1 cellular context compared by ENCODE assay signal in genomic region chr6:33840064-33840926, GRCh38.
TF ChIP-seq lines count a peak whose summit lies in the region.

No MANE protein-coding gene starts in this region.

TF ChIP-seq in HepG2, 621 proteins besides CTCF, POLR2A, EP300 and RAD21 (continued from another document and continues in another):
- TF ChIP-seq, protein P1, sequence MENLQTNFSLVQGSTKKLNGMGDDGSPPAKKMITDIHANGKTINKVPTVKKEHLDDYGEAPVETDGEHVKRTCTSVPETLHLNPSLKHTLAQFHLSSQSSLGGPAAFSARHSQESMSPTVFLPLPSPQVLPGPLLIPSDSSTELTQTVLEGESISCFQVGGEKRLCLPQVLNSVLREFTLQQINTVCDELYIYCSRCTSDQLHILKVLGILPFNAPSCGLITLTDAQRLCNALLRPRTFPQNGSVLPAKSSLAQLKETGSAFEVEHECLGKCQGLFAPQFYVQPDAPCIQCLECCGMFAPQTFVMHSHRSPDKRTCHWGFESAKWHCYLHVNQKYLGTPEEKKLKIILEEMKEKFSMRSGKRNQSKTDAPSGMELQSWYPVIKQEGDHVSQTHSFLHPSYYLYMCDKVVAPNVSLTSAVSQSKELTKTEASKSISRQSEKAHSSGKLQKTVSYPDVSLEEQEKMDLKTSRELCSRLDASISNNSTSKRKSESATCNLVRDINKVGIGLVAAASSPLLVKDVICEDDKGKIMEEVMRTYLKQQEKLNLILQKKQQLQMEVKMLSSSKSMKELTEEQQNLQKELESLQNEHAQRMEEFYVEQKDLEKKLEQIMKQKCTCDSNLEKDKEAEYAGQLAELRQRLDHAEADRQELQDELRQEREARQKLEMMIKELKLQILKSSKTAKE (CRISPR knock-in tag; IDR thresholded peaks at IDR 0.05; ENCODE audit: borderline replicate concordance) = peak; percentile 87
- TF ChIP-seq SNAI1 (CRISPR knock-in tag; IDR thresholded peaks at IDR 0.05; ENCODE audit: borderline replicate concordance) (no peak), PHF8 (CRISPR knock-in tag; IDR thresholded peaks at IDR 0.05) (peak; percentile 48), PHF20 (CRISPR knock-in tag; IDR thresholded peaks at IDR 0.05) (no peak; the same call in 1 of the 2 replicates), ZNF83 (CRISPR knock-in tag; IDR thresholded peaks at IDR 0.05; ENCODE audit: borderline replicate concordance) (0 out of 2 replicates have a peak, but pooled peaks have one; percentile 55), FOXA3 (CRISPR knock-in tag; IDR thresholded peaks at IDR 0.05) (peak; percentile 90), MED13 (CRISPR knock-in tag; IDR thresholded peaks at IDR 0.05) (no peak), LCORL (IDR thresholded peaks at IDR 0.05) (peak; percentile 90; the same call in 1 of the 2 replicates), LCORL (CRISPR knock-in tag; IDR thresholded peaks at IDR 0.05) (peak; percentile 90), MED8 (CRISPR knock-in tag; IDR thresholded peaks at IDR 0.05; ENCODE audit: insufficient replicate concordance) (peak; percentile 23), SRY (CRISPR knock-in tag; IDR thresholded peaks at IDR 0.05) (peak; percentile 73; the same call in 1 of the 2 replicates), GABPB1 (CRISPR knock-in tag; IDR thresholded peaks at IDR 0.05) (peak; percentile 82), TIGD3 (CRISPR knock-in tag; IDR thresholded peaks at IDR 0.05; ENCODE audit: borderline replicate concordance) (no peak), NFYB (CRISPR knock-in tag; IDR thresholded peaks at IDR 0.05) (peak; percentile 66), PITX1 (CRISPR knock-in tag; IDR thresholded peaks at IDR 0.05) (no peak), U2AF2 (IDR thresholded peaks at IDR 0.05; ENCODE audit: low read depth, low read length) (no peak), ZNF788 (CRISPR knock-in tag; IDR thresholded peaks at IDR 0.05; ENCODE audit: borderline replicate concordance) (no peak), ZNF496 (CRISPR knock-in tag; IDR thresholded peaks at IDR 0.05; ENCODE audit: insufficient replicate concordance) (no peak), MBD4 (IDR thresholded peaks at IDR 0.05; ENCODE audit: borderline replicate concordance, low read length) (no peak), HNF1B (CRISPR knock-in tag; IDR thresholded peaks at IDR 0.05) (peak; percentile 80), NR3C1 (CRISPR knock-in tag; IDR thresholded peaks at IDR 0.05) (no peak), KLF12 (CRISPR knock-in tag; IDR thresholded peaks at IDR 0.05; ENCODE audit: borderline replicate concordance) (no peak), ZNF180 (CRISPR knock-in tag; IDR thresholded peaks at IDR 0.05; ENCODE audit: borderline replicate concordance, low read depth) (no peak), PAX8 (CRISPR knock-in tag; IDR thresholded peaks at IDR 0.05; ENCODE audit: borderline replicate concordance) (no peak), GMEB1 (CRISPR knock-in tag; IDR thresholded peaks at IDR 0.05; ENCODE audit: borderline replicate concordance) (no peak), TBX3 (IDR thresholded peaks at IDR 0.05; ENCODE audit: borderline replicate concordance) (peak; percentile 35; the same call in 1 of the 2 replicates), ADNP (CRISPR knock-in tag; IDR thresholded peaks at IDR 0.05) (no peak), CCDC6 (CRISPR knock-in tag; IDR thresholded peaks at IDR 0.05) (peak; percentile 75; the same call in 1 of the 2 replicates), KDM6A (CRISPR knock-in tag; IDR thresholded peaks at IDR 0.05; ENCODE audit: low read depth) (peak; percentile 45; the same call in 1 of the 2 replicates), FOXO1 (CRISPR knock-in tag; IDR thresholded peaks at IDR 0.05) (peak; percentile 70; the same call in 1 of the 2 replicates), AKAP8 (CRISPR knock-in tag; IDR thresholded peaks at IDR 0.05) (no peak), IRF2 (CRISPR knock-in tag; IDR thresholded peaks at IDR 0.05) (peak; percentile 84), ZBTB44 (CRISPR knock-in tag; IDR thresholded peaks at IDR 0.05) (no peak), ZNF451 (CRISPR knock-in tag; IDR thresholded peaks at IDR 0.05) (0 out of 2 replicates have a peak, but pooled peaks have one; percentile 49), NBN (conservative IDR thresholded peaks at IDR 0.05) (no peak), ZNF335 (CRISPR knock-in tag; IDR thresholded peaks at IDR 0.05) (peak; percentile 79; the same call in 1 of the 2 replicates), ZNF160 (CRISPR knock-in tag; IDR thresholded peaks at IDR 0.05) (no peak), ZNF33B (CRISPR knock-in tag; IDR thresholded peaks at IDR 0.05) (no peak), CENPX (CRISPR knock-in tag; IDR thresholded peaks at IDR 0.05) (no peak), SMC3 (IDR thresholded peaks at IDR 0.05; ENCODE audit: low read length) (no peak), FOXK2 (IDR thresholded peaks at IDR 0.05) (no peak), ZSCAN25 (CRISPR knock-in tag; IDR thresholded peaks at IDR 0.05) (no peak; the same call in 1 of the 2 replicates), ZNF556 (CRISPR knock-in tag; IDR thresholded peaks at IDR 0.05; ENCODE audit: borderline replicate concordance) (peak; percentile 30; the same call in 1 of the 2 replicates), FOSL2 (CRISPR knock-in tag; IDR thresholded peaks at IDR 0.05) (peak; percentile 99), ATF7-NPFF (CRISPR knock-in tag; IDR thresholded peaks at IDR 0.05; ENCODE audit: low read depth) (no peak), ZNF512B (CRISPR knock-in tag; IDR thresholded peaks at IDR 0.05; ENCODE audit: borderline replicate concordance) (no peak), ZNF605 (CRISPR knock-in tag; IDR thresholded peaks at IDR 0.05) (peak; percentile 60), NAIF1 (CRISPR knock-in tag; IDR thresholded peaks at IDR 0.05; ENCODE audit: borderline replicate concordance) (no peak), SALL1 (CRISPR knock-in tag; IDR thresholded peaks at IDR 0.05) (peak; percentile 80), ZNF773 (CRISPR knock-in tag; IDR thresholded peaks at IDR 0.05; ENCODE audit: borderline replicate concordance) (no peak)
- TF ChIP-seq, protein P2, sequence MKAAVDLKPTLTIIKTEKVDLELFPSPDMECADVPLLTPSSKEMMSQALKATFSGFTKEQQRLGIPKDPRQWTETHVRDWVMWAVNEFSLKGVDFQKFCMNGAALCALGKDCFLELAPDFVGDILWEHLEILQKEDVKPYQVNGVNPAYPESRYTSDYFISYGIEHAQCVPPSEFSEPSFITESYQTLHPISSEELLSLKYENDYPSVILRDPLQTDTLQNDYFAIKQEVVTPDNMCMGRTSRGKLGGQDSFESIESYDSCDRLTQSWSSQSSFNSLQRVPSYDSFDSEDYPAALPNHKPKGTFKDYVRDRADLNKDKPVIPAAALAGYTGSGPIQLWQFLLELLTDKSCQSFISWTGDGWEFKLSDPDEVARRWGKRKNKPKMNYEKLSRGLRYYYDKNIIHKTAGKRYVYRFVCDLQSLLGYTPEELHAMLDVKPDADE (CRISPR knock-in tag; IDR thresholded peaks at IDR 0.05) = no peak
- TF ChIP-seq, protein P3, sequence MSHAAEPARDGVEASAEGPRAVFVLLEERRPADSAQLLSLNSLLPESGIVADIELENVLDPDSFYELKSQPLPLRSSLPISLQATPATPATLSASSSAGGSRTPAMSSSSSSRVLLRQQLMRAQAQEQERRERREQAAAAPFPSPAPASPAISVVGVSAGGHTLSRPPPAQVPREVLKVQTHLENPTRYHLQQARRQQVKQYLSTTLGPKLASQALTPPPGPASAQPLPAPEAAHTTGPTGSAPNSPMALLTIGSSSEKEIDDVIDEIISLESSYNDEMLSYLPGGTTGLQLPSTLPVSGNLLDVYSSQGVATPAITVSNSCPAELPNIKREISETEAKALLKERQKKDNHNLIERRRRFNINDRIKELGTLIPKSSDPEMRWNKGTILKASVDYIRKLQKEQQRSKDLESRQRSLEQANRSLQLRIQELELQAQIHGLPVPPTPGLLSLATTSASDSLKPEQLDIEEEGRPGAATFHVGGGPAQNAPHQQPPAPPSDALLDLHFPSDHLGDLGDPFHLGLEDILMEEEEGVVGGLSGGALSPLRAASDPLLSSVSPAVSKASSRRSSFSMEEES (CRISPR knock-in tag; IDR thresholded peaks at IDR 0.05) = peak; percentile 77
- TF ChIP-seq, protein P4, sequence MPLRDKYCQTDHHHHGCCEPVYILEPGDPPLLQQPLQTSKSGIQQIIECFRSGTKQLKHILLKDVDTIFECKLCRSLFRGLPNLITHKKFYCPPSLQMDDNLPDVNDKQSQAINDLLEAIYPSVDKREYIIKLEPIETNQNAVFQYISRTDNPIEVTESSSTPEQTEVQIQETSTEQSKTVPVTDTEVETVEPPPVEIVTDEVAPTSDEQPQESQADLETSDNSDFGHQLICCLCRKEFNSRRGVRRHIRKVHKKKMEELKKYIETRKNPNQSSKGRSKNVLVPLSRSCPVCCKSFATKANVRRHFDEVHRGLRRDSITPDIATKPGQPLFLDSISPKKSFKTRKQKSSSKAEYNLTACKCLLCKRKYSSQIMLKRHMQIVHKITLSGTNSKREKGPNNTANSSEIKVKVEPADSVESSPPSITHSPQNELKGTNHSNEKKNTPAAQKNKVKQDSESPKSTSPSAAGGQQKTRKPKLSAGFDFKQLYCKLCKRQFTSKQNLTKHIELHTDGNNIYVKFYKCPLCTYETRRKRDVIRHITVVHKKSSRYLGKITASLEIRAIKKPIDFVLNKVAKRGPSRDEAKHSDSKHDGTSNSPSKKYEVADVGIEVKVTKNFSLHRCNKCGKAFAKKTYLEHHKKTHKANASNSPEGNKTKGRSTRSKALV (CRISPR knock-in tag; IDR thresholded peaks at IDR 0.05) = no peak
